8 cellular contexts compared by ENCODE assay signal in genomic region chr6:30396833-30397479, GRCh38. TPM values are rescaled to one million over a fixed set of nuclear protein-coding genes. Genes with fewer than 3 reads are reported as not detected.
DNase-seq lines count a peak whose midpoint lies in the region; ATAC-seq and TF ChIP-seq lines count a peak whose summit lies in the region.

No MANE protein-coding gene starts in this region.

- H3K9me3 ChIP-seq in SJSA1 (replicated peaks) (no peaks in the 10 kb centered on the region), ovary (no peaks in the 10 kb centered on the region), tibial nerve (no peaks in the 10 kb centered on the region)

- H3K36me3 ChIP-seq in SJSA1 (no peaks in the 10 kb centered on the region), ovary (no peaks in the 10 kb centered on the region), tibial nerve (no peaks in the 10 kb centered on the region)

- H3K27me3 ChIP-seq in SJSA1 (replicated peaks) (peaks cover 35% of the 10 kb centered on the region), ovary (no peaks in the 10 kb centered on the region), tibial nerve (peaks cover 0 to 38% of the 10 kb centered on the region in 2 donors)

- WGBS in ovary, 3 donors = 11 to 14% (median 12%) methylated on average over 15 to 20 of the region's 20 CpGs
- 13 to 19% methylated on average over 17 to 20 of the region's 20 CpGs for WGBS in tibial nerve, 2 donors

- TF ChIP-seq EP300 in ovary (IDR thresholded peaks at IDR 0.05) = no peak
- no peak for TF ChIP-seq EP300 in tibial nerve (IDR thresholded peaks at IDR 0.05)

- TF ChIP-seq POLR2A in ovary (IDR thresholded peaks at IDR 0.05) = no peak
- no peak for TF ChIP-seq POLR2A in tibial nerve (IDR thresholded peaks at IDR 0.05)

- DNase-seq in 8988T (peak; percentile 83), LHCN-M2 (ENCODE audit: low read depth) (peak; percentile 49), SJSA1 (ENCODE audit: low read depth in 1 of 2, low spot score in 2 of 2) (peak; percentile 63 to 86), globus pallidus (ENCODE audit: low spot score) (peak; percentile 44), ovary (peak; percentile 42 to 79 (median 59)), tibial nerve (ENCODE audit: low spot score in 2 of 2) (peak; percentile 45 to 61)
- DNase-seq in activated gamma-delta T cell treated with anti-CD3 and anti-CD28 coated beads, Interleukin-2, amount 50 U/mL, for 16 hours (ENCODE audit: low read depth) = peak; percentile 82

- no peak overlapping the region for H3K4me3 ChIP-seq in SJSA1
- H3K4me3 ChIP-seq in ovary = no peak overlapping the region
- H3K4me3 ChIP-seq in tibial nerve = no peak overlapping the region

- intact Hi-C loops in ovary (cut with DNase I) = no loop called here

- H3K27ac ChIP-seq in SJSA1 = no peak overlapping the region
- no peak overlapping the region for H3K27ac ChIP-seq in ovary
- no peak overlapping the region for H3K27ac ChIP-seq in tibial nerve

- TF ChIP-seq CTCF in ovary (IDR thresholded peaks at IDR 0.05) (peak in 1 of 3 donors; percentile 22), tibial nerve (IDR thresholded peaks at IDR 0.05) (peak; percentile 69 to 76 (median 71))

- H3K4me1 ChIP-seq in SJSA1 (replicated peaks) = no peaks in the 10 kb centered on the region
- H3K4me1 ChIP-seq in ovary (ENCODE audit: insufficient read depth) = no peaks in the 10 kb centered on the region
- no peaks in the 10 kb centered on the region for H3K4me1 ChIP-seq in tibial nerve

- ATAC-seq in GM18498 (IDR thresholded peaks at IDR 0.05; ENCODE audit: unreplicated experiment) = peak; percentile 64

RNA-seq across cellular contexts. Expression of gene RPP21, which starts 52.0 kb away (rescaled TPM):
- 45.2 and 53.9 TPM in 2 replicates for total RNA-seq in LHCN-M2 (2014; rRNA removed)
- polyA plus RNA-seq in LHCN-M2 (2012) = 56.0 TPM
- 41.0 and 137 TPM in 2 replicates for total RNA-seq in SJSA1 (2014; rRNA removed; shearing (Covaris generic))
- 100 to 1,000 TPM in 1 of 7 donors, 10 to 100 TPM in 6; 31.0 to 104 (median 44.5) TPM for total RNA-seq in ovary
- polyA plus RNA-seq in ovary = 100 to 1,000 TPM in 1 of 2 donors, 10 to 100 TPM in 1; 14.2 to 106 TPM
- 100 to 1,000 TPM in 2 of 4 donors, 10 to 100 TPM in 2; 48.6 to 120 (median 97.0) TPM for total RNA-seq in tibial nerve
